Comparison of ENCODE assay signal across 1 cellular context in the genomic region with DNA sequence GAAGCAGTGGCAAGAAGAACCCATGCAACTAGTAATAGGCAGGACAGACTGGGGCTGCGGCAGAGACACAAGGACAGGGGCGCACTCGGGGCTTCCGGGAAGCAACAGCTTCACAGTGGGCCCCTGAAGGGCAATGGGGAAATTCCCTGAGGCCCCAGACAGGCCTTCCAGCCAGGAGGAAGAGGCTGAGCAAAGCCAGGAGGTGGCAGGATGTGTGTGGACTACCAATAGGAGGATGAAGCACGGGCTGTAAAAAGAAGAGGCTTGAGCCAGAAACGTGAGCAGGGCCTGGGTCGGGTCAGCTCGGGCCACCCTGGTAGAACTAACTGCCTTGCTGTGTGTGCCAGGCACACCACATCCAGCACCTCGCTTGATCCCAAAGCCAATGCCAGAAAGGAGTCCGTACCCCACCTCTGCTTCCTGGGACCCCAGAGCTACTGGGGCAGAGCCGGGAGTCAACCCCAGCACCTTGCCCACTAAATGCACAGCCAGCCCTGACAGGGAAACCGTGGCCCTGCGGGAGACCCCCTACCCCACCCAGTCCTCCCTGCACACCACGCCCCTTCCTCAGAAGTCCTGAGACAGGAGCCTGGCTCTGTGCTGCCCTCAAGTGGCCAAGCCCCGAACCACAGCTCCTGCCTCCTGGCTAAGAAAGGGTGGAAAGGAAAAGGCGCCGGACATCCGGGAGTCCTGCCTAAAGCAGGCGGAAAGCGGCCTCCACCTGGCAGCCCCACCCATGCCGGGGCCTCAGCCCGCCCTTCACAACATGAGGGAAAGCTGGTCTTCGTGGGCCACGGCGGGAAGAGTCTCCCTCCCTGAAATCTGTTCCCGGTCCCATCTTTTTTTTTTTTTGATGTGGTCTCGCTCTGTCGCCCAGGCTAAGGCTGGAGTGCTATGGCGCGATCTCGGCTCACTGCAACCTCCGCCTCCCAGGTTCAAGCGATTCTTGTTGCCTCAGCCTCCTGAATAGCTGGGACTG.
TF ChIP-seq lines count a peak whose summit lies in the region.

No MANE protein-coding gene starts in this region.

TF ChIP-seq in IMR-90, 13 proteins besides CTCF, POLR2A, EP300 and RAD21 (continued from another document):
- TF ChIP-seq, protein P1, sequence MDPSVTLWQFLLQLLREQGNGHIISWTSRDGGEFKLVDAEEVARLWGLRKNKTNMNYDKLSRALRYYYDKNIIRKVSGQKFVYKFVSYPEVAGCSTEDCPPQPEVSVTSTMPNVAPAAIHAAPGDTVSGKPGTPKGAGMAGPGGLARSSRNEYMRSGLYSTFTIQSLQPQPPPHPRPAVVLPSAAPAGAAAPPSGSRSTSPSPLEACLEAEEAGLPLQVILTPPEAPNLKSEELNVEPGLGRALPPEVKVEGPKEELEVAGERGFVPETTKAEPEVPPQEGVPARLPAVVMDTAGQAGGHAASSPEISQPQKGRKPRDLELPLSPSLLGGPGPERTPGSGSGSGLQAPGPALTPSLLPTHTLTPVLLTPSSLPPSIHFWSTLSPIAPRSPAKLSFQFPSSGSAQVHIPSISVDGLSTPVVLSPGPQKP (IDR thresholded peaks at IDR 0.05; ENCODE audit: borderline replicate concordance, low read depth, low read length) = no peak
- peak; percentile 37; the same call in 1 of the 2 replicates for TF ChIP-seq MAZ (IDR thresholded peaks at IDR 0.05; ENCODE audit: borderline replicate concordance, low read depth, low read length)
- peak; percentile 80 for TF ChIP-seq SMC3 (IDR thresholded peaks at IDR 0.05; ENCODE audit: low read depth, low read length)
